In the genomic region with DNA sequence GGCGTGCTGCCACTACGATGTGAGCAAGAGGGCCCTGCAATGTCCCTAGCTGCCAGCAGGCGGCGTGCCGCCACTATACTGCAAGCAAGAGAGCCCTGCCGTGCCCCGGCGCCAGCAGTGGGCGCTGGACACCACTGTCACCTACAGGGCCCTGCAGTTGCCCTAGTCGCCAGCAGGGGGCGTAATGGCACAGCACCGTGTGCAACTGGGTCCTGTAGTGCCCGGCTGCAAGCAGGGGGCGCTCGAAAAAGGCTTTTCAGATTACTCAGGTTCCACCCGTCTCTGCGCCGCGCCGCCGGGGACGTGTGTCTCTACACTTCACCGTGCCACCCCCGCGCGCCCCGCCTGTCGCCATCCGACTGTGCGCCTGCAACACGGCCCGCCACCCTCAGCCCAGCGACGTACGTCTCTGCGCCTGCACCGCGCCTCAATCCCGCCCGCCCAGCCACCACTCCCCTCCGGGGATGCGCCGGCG, we compare ENCODE assay signal across 8 cellular contexts.
DNase-seq lines count a peak whose midpoint lies in the region; ATAC-seq and TF ChIP-seq lines count a peak whose summit lies in the region.

No MANE protein-coding gene starts in this region.

- H3K36me3 ChIP-seq in DOHH2 (ENCODE audit: control insufficient read depth, low read length) (no peaks in the 10 kb centered on the region), mammary epithelial cell (ENCODE audit: insufficient read depth, low read length) (no peaks in the 10 kb centered on the region), prostate gland (no peaks in the 10 kb centered on the region)

- peaks cover 17% of the 10 kb centered on the region for H3K9me3 Mint-ChIP-seq in osteocyte (ENCODE audit: unreplicated experiment)

- H3K27ac Mint-ChIP-seq in osteocyte (ENCODE audit: unreplicated experiment) = no peak overlapping the region

- intact Hi-C loops in mammary epithelial cell (cut with micrococcal nuclease) (no loop called here), prostate gland (cut with DNase I) (no loop called here)

- H3K4me3 ChIP-seq in DOHH2 (ENCODE audit: low read length) (no peak overlapping the region), mammary epithelial cell (replicated peaks in 1 of 3; ENCODE audit: insufficient read depth in 1 of 3, low read depth in 2 of 3, low read length in 3 of 3) (no peak overlapping the region), prostate gland (no peak overlapping the region)

- CTCF ChIA-PET in mammary epithelial cell (lab: Charles Lee; ENCODE audit: low non-redundant PET) = no interaction called here

- in situ Hi-C loops in mammary epithelial cell (cut with MboI; ENCODE audit: low sequenced_read_pairs in 2 of 2) = no loop called here

- no peak for TF ChIP-seq POLR2A in prostate gland (IDR thresholded peaks at IDR 0.05)

- H3F3A ChIP-seq in DOHH2 (ENCODE audit: control insufficient read depth, insufficient read depth) = peaks cover 10% of the 10 kb centered on the region

- DNase-seq in NAMALWA (ENCODE audit: low spot score) (peak; percentile 83), mammary epithelial cell (no peak), osteocyte (ENCODE audit: extremely low spot score, unreplicated experiment) (peak; percentile 85), prostate gland (ENCODE audit: low spot score) (no peak), 8988T (no peak)

- H3K27me3 Mint-ChIP-seq in osteocyte (ENCODE audit: unreplicated experiment) = no peaks in the 10 kb centered on the region

- no peaks in the 10 kb centered on the region for H3K36me3 Mint-ChIP-seq in osteocyte (ENCODE audit: unreplicated experiment)

- no peaks in the 10 kb centered on the region for H4K20me1 ChIP-seq in DOHH2 (ENCODE audit: control insufficient read depth, insufficient read depth, low read depth, low read length)
- no peaks in the 10 kb centered on the region for H4K20me1 ChIP-seq in mammary epithelial cell (ENCODE audit: insufficient read depth, low read length)

- H3K27me3 ChIP-seq in DOHH2 (ENCODE audit: control insufficient read depth, low read length) = no peaks in the 10 kb centered on the region
- no peaks in the 10 kb centered on the region for H3K27me3 ChIP-seq in mammary epithelial cell (ENCODE audit: insufficient read depth, low read length)
- no peaks in the 10 kb centered on the region for H3K27me3 ChIP-seq in prostate gland (replicated peaks; ENCODE audit: insufficient read depth)

- no peaks in the 10 kb centered on the region for H3K79me2 ChIP-seq in DOHH2 (ENCODE audit: control insufficient read depth, low read length)
- no peaks in the 10 kb centered on the region for H3K79me2 ChIP-seq in mammary epithelial cell (ENCODE audit: insufficient read depth, low read length)

- no peak overlapping the region for H3K9ac ChIP-seq in mammary epithelial cell (ENCODE audit: insufficient read depth, low read length)

- H3K9me3 ChIP-seq in DOHH2 (ENCODE audit: control insufficient read depth, insufficient read depth, low read length) = peaks cover 23% of the 10 kb centered on the region
- peaks cover 4% of the 10 kb centered on the region for H3K9me3 ChIP-seq in mammary epithelial cell (replicated peaks; ENCODE audit: insufficient read depth, low read length)
- H3K9me3 ChIP-seq in prostate gland = no peaks in the 10 kb centered on the region

- H2AFZ ChIP-seq in mammary epithelial cell (ENCODE audit: low read depth, low read length) = no peak overlapping the region

- no TSS peak for BruUV-seq in mammary epithelial cell (replicated peaks; lab: Mats Ljungman, UMichigan)

- ATAC-seq in HG03175 (IDR thresholded peaks at IDR 0.05; ENCODE audit: unreplicated experiment) (no peak), GM21825 (IDR thresholded peaks at IDR 0.05; ENCODE audit: unreplicated experiment) (no peak)

- WGBS in mammary epithelial cell (ENCODE audit: low coverage, missing lambda C conversion rate) = 92% methylated on average over 2 of the region's 44 CpGs
- 79% methylated on average over 37 of the region's 44 CpGs for WGBS in prostate gland

- H3K4me2 ChIP-seq in DOHH2 (ENCODE audit: low read length) = no peak overlapping the region
- no peak overlapping the region for H3K4me2 ChIP-seq in mammary epithelial cell (ENCODE audit: insufficient read depth, low read depth, low read length)

- no peak overlapping the region for H3K4me3 Mint-ChIP-seq in osteocyte (ENCODE audit: unreplicated experiment)

- H3K4me1 Mint-ChIP-seq in osteocyte (ENCODE audit: unreplicated experiment) = no peaks in the 10 kb centered on the region

- H3K27ac ChIP-seq in DOHH2 (ENCODE audit: low read depth, low read length) = no peak overlapping the region
- H3K27ac ChIP-seq in mammary epithelial cell (ENCODE audit: insufficient read depth, low read depth, low read length) = no peak overlapping the region
- H3K27ac ChIP-seq in prostate gland = no peak overlapping the region

- H3K9me2 ChIP-seq in DOHH2 (replicated peaks; ENCODE audit: control insufficient read depth, low read length) = no peaks in the 10 kb centered on the region

- H3K4me1 ChIP-seq in DOHH2 (ENCODE audit: control insufficient read depth, low read length) (peaks cover 6% of the 10 kb centered on the region), mammary epithelial cell (ENCODE audit: insufficient read depth, low read length) (no peaks in the 10 kb centered on the region), prostate gland (replicated peaks) (no peaks in the 10 kb centered on the region)

- dilution Hi-C loops in mammary epithelial cell (cut with HindIII; ENCODE audit: low sequenced_read_pairs) = no loop called here

- TF ChIP-seq CTCF in DOHH2 (IDR thresholded peaks at IDR 0.05; ENCODE audit: low read depth, low read length, poor library complexity, severe bottlenecking) = peak; percentile 79
- TF ChIP-seq CTCF in mammary epithelial cell (conservative IDR thresholded peaks at IDR 0.05 in 1 of 2, IDR thresholded peaks at IDR 0.05 in 1 of 2; ENCODE audit: extremely low read depth in 1 of 2, insufficient read depth in 1 of 2, low read depth in 1 of 2, low read length in 2 of 2) = peak; percentile 39 to 45
- TF ChIP-seq CTCF in osteocyte (IDR thresholded peaks at IDR 0.05) = peak; percentile 41
- TF ChIP-seq CTCF in prostate gland (IDR thresholded peaks at IDR 0.05) = peak in 2 of 4 experiments; percentile 7 to 35

Comparison
In these comparisons a context has a peak if more than half of its experiments do, and no peak if none do; other contexts are left out.
1. DNase-seq: peak in NAMALWA (single experiment) and osteocyte (single experiment); none in mammary epithelial cell (single experiment), prostate gland (single experiment) and 8988T (single experiment).